ENCODE assay signal across 13 cellular contexts in the genomic region with DNA sequence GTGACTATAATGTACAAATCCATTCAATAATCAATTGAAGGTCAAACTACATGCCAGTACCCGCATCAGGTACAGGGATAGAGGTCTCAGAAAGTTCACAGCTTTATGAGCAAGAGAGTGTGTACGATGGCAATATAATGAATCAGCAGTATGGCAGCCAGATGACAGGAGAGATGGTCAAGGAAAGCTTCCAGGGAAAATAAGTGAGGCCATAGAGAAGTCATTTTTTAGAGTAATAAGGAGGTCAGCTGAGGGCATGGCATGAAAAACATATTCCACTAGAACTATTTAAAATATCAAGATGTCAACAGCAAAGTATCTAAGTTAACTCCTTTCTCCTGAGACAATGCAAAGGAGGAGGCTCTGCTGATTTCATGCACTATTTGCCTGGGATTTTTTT.
A peak's percentile ranks its signal among the peaks of the same experiment; 100 is the strongest.
DNase-seq lines count a peak whose midpoint lies in the region; ATAC-seq, FAIRE-seq and TF ChIP-seq lines count a peak whose summit lies in the region.
"Had no signal": no experiment of that assay in that cellular context is flagged by ENCODE, and none has a peak within 500 bp of the region (broad histone marks: within the 10 kb centered on the region; RNA-seq: fewer than 3 reads in every experiment).

No MANE protein-coding gene starts in this region.

- TF ChIP-seq CTCF in AG10803 (conservative IDR thresholded peaks at IDR 0.05; ENCODE audit: low read length) (no peak), IMR-90 (conservative IDR thresholded peaks at IDR 0.05; ENCODE audit: low read depth, low read length) (no peak), bronchial epithelial cell (IDR thresholded peaks at IDR 0.05; ENCODE audit: insufficient read depth, low read length, severe bottlenecking) (no peak)

- H3K14ac ChIP-seq in IMR-90 (replicated peaks; ENCODE audit: low read depth, low read length), result peak overlapping the region; percentile 48; the same call in 1 of the 2 replicates

- TF ChIP-seq RAD21 in IMR-90 (IDR thresholded peaks at IDR 0.05; ENCODE audit: low read length), result no peak

- H3K56ac ChIP-seq in IMR-90 (ENCODE audit: extremely low read depth, insufficient read depth, low read length), result peak overlapping the region; percentile 59; the same call in 1 of the 2 replicates

- H3K9me3 ChIP-seq in IMR-90 (ENCODE audit: control insufficient read depth, insufficient read depth, low read length) (no peaks in the 10 kb centered on the region), SJCRH30 (replicated peaks) (no peaks in the 10 kb centered on the region)
- H3K9me3 ChIP-seq: adrenal gland, lower lobe of right lung, testis had no signal

- H4K5ac ChIP-seq in IMR-90 (ENCODE audit: low read depth, low read length), result peak overlapping the region; percentile 3; the same call in 1 of the 2 replicates

- DNase-seq in AG10803 (ENCODE audit: low read depth) (peak; percentile 89), IMR-90 (peak; percentile 77), bronchial epithelial cell (ENCODE audit: low read depth) (peak; percentile 50), kidney tubule cell (ENCODE audit: low spot score) (peak; percentile 57), SJCRH30 (no peak)
- no peak for DNase-seq in stimulated activated CD4-positive, alpha-beta T cell treated with anti-CD3 and anti-CD28 coated beads, Interleukin-2, amount 100 ng/mL, for 24 hours
- DNase-seq: activated CD4-positive, alpha-beta memory T cell treated with anti-CD3 and anti-CD28 coated beads for 36 hours; adrenal gland; lower lobe of right lung; NCI-H1105 treated with DMSO at 0.1 percent for 48 hours; testis had no signal

- peak overlapping the region; percentile 68; the same call in 1 of the 2 replicates for H3K4ac ChIP-seq in IMR-90 (ENCODE audit: low read depth, low read length)

- H2BK5ac ChIP-seq in IMR-90 (ENCODE audit: low read depth, low read length, poor library complexity, severe bottlenecking), result peak overlapping the region; percentile 94

- peak overlapping the region; percentile 55; the same call in 1 of the 2 replicates for H3K18ac ChIP-seq in IMR-90 (ENCODE audit: low read depth, low read length)

- H3K9ac ChIP-seq in IMR-90 (ENCODE audit: low read depth, low read length), result no peak overlapping the region

- H2AFZ ChIP-seq in IMR-90 (replicated peaks; ENCODE audit: low read length, poor library complexity), result no peak overlapping the region

- H2BK20ac ChIP-seq in IMR-90 (ENCODE audit: low read depth, low read length), result peak overlapping the region; percentile 55

- intact Hi-C loops in IMR-90 (cut with micrococcal nuclease), result no loop called here

- no peaks in the 10 kb centered on the region for H4K20me1 ChIP-seq in IMR-90 (ENCODE audit: insufficient read depth, low read length)

- no peak overlapping the region for H2BK15ac ChIP-seq in IMR-90 (ENCODE audit: low read depth, low read length)

- H3K79me1 ChIP-seq in IMR-90 (ENCODE audit: low read depth in 1 of 2, low read length in 2 of 2), result peaks cover 26 to 42% of the 10 kb centered on the region in 2 experiments

- CTCF ChIA-PET in IMR-90 (lab: Yijun Ruan, JAX), result interaction anchor here (1.0 kb wide), 1 partner anchor 114 kb away, joined by 3 read pairs; no protein-coding TSS in a partner anchor

- peaks cover 14% of the 10 kb centered on the region for H3K9me1 ChIP-seq in IMR-90 (ENCODE audit: insufficient read depth, low read length)

- TF ChIP-seq POLR2A in IMR-90 (IDR thresholded peaks at IDR 0.05; ENCODE audit: low read depth, low read length), result no peak

- no peaks in the 10 kb centered on the region for H3K36me3 ChIP-seq in IMR-90 (ENCODE audit: control insufficient read depth, insufficient read depth, low read length)
- H3K36me3 ChIP-seq in bronchial epithelial cell (ENCODE audit: control insufficient read depth, insufficient read depth, low read length), result no peaks in the 10 kb centered on the region
- H3K36me3 ChIP-seq in SJCRH30, result no peaks in the 10 kb centered on the region
- H3K36me3 ChIP-seq: adrenal gland, lower lobe of right lung had no signal

- H3K4me1 ChIP-seq in IMR-90 (ENCODE audit: control insufficient read depth, insufficient read depth, low read length) (peaks cover 21% of the 10 kb centered on the region), SJCRH30 (peaks cover 8% of the 10 kb centered on the region; the same call in 1 of the 2 replicates)
- H3K4me1 ChIP-seq: adrenal gland, lower lobe of right lung, testis had no signal

- no peak overlapping the region for H2AK9ac ChIP-seq in IMR-90 (replicated peaks; ENCODE audit: low read depth, low read length, poor library complexity)

- H3K27me3 ChIP-seq in IMR-90 (ENCODE audit: control insufficient read depth, insufficient read depth, low read length), result no peaks in the 10 kb centered on the region
- no peaks in the 10 kb centered on the region for H3K27me3 ChIP-seq in bronchial epithelial cell (ENCODE audit: control insufficient read depth, insufficient read depth, low read length)
- no peaks in the 10 kb centered on the region for H3K27me3 ChIP-seq in SJCRH30
- H3K27me3 ChIP-seq: adrenal gland, testis had no signal

- H3K23ac ChIP-seq in IMR-90 (ENCODE audit: low read depth, low read length), result 0 out of 2 replicates have a peak overlapping the region, but pooled peaks have one; percentile 4

- ATAC-seq in IMR-90 (ENCODE audit: low read depth) (peak; percentile 35), HG02840 (IDR thresholded peaks at IDR 0.05; ENCODE audit: low FRiP score, unreplicated experiment) (no peak), GM21619 (IDR thresholded peaks at IDR 0.05; ENCODE audit: unreplicated experiment) (no peak)

- 11% methylated on average over 1 of the region's 2 CpGs; no CpG with 5 or more reads in 1 of the 2 experiments for WGBS in IMR-90 (ENCODE audit: extremely low coverage in 2 of 2, insufficient read length in 1 of 2), 2 experiments

- dilution Hi-C loops in IMR-90 (cut with HindIII; ENCODE audit: low sequenced_read_pairs, unreplicated experiment), result no loop called here

- peak overlapping the region in 1 of 2 experiments; percentile 47; a peak in 2 of 4 replicates for H4K8ac ChIP-seq in IMR-90 (ENCODE audit: low read depth in 2 of 2, low read length in 2 of 2)

- no TSS peak for BruUV-seq in IMR-90 (replicated peaks; lab: Mats Ljungman, UMichigan)

- H3K4me3 ChIP-seq in AG10803 (ENCODE audit: low read length) (no peak overlapping the region), IMR-90 (ENCODE audit: insufficient read depth, low read depth, low read length) (no peak overlapping the region), bronchial epithelial cell (ENCODE audit: low read depth, low read length) (no peak overlapping the region), SJCRH30 (no peak overlapping the region)
- H3K4me3 ChIP-seq: adrenal gland, lower lobe of right lung, testis had no signal

- POLR2A ChIA-PET in IMR-90 (lab: Charles Lee; ENCODE audit: unreplicated experiment), result no interaction called here

- H2BK120ac ChIP-seq in IMR-90 (ENCODE audit: low read depth, low read length), result peak overlapping the region; percentile 72

- in situ Hi-C loops in IMR-90 (cut with MboI; ENCODE audit: low sequenced_read_pairs), result no loop called here

- H3K4me2 ChIP-seq in IMR-90 (ENCODE audit: low read depth, low read length), result peak overlapping the region; percentile 61; the same call in 1 of the 2 replicates

- H4K91ac ChIP-seq in IMR-90 (ENCODE audit: insufficient read depth, low read depth, low read length), result peak overlapping the region; percentile 21; the same call in 1 of the 2 replicates

- no peak overlapping the region for H3K27ac ChIP-seq in IMR-90 (ENCODE audit: insufficient read depth, low read length)
- H3K27ac ChIP-seq in SJCRH30, result no peak overlapping the region
- H3K27ac ChIP-seq: adrenal gland, lower lobe of right lung, testis had no signal

- H2AK5ac ChIP-seq in IMR-90 (ENCODE audit: low read depth, low read length), result 0 out of 2 replicates have a peak overlapping the region, but pooled peaks have one; percentile 19

- FAIRE-seq in bronchial epithelial cell (lab: Jason Lieb, UNC), result no peak

TF ChIP-seq in IMR-90, 13 proteins besides CTCF, POLR2A, EP300 and RAD21:
- TF ChIP-seq FOS (IDR thresholded peaks at IDR 0.05; ENCODE audit: low read depth, low read length) (no peak), CEBPB (IDR thresholded peaks at IDR 0.05; ENCODE audit: low read depth, low read length) (no peak; the same call in 1 of the 2 replicates), NFE2L2 (IDR thresholded peaks at IDR 0.05; ENCODE audit: low read depth, low read length) (0 out of 2 replicates have a peak, but pooled peaks have one; percentile 18), RFX5 (IDR thresholded peaks at IDR 0.05; ENCODE audit: low read depth, low read length) (no peak), MAFK (IDR thresholded peaks at IDR 0.05; ENCODE audit: low read depth, low read length) (peak; percentile 41; the same call in 1 of the 2 replicates), MAZ (IDR thresholded peaks at IDR 0.05; ENCODE audit: borderline replicate concordance, low read depth, low read length) (no peak), CHD1 (IDR thresholded peaks at IDR 0.05; ENCODE audit: low read depth, low read length) (no peak), RCOR1 (IDR thresholded peaks at IDR 0.05; ENCODE audit: insufficient replicate concordance, low read length) (no peak), BHLHE40 (IDR thresholded peaks at IDR 0.05; ENCODE audit: low read depth, low read length) (no peak)
- TF ChIP-seq, protein P1, sequence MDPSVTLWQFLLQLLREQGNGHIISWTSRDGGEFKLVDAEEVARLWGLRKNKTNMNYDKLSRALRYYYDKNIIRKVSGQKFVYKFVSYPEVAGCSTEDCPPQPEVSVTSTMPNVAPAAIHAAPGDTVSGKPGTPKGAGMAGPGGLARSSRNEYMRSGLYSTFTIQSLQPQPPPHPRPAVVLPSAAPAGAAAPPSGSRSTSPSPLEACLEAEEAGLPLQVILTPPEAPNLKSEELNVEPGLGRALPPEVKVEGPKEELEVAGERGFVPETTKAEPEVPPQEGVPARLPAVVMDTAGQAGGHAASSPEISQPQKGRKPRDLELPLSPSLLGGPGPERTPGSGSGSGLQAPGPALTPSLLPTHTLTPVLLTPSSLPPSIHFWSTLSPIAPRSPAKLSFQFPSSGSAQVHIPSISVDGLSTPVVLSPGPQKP (IDR thresholded peaks at IDR 0.05; ENCODE audit: borderline replicate concordance, low read depth, low read length), result no peak

Comparison
In these comparisons a context has a peak if more than half of its experiments do, and no peak if none do; other contexts are left out.
1. DNase-seq: peak in AG10803 (single experiment), IMR-90 (single experiment), bronchial epithelial cell (single experiment) and kidney tubule cell (single experiment); none in stimulated activated CD4-positive, alpha-beta T cell treated with anti-CD3 and anti-CD28 coated beads, Interleukin-2, amount 100 ng/mL, for 24 hours (0 of 2) and SJCRH30 (0 of 2).